In the genomic region with DNA sequence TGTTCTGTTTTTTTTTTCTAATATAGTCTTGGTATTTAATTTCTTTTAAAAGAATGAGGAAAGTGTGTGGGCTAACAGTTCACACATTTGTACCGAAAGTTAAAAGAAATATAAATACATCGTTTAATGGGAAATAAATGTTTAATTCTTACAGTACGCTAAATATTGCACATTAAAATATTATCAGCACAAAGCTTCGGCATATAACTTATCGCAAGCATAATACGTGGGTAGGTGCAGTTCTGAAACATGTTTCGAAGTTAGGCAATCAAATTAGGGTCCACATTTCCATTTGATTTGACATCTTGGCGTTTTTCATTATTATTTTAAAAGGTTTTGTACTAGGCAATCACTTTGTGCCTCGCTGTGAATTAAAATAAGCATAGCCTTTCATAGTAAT, we compare ENCODE assay signal across 15 cellular contexts. TPM values are rescaled to one million over a fixed set of nuclear protein-coding genes. Genes with fewer than 3 reads are reported as not detected.
A peak's percentile ranks its signal among the peaks of the same experiment; 100 is the strongest.
DNase-seq lines count a peak whose midpoint lies in the region; ATAC-seq and TF ChIP-seq lines count a peak whose summit lies in the region.
"Had no signal": no experiment of that assay in that cellular context is flagged by ENCODE, and none has a peak within 500 bp of the region (broad histone marks: within the 10 kb centered on the region; RNA-seq: fewer than 3 reads in every experiment).

No MANE protein-coding gene starts in this region.

- H3K9ac ChIP-seq in mammary epithelial cell (ENCODE audit: insufficient read depth, low read length), result no peak overlapping the region

- H3K36me3 ChIP-seq in right atrium auricular region, result no peaks in the 10 kb centered on the region
- no peaks in the 10 kb centered on the region for H3K36me3 ChIP-seq in mammary epithelial cell (ENCODE audit: insufficient read depth, low read length)
- no peaks in the 10 kb centered on the region for H3K36me3 ChIP-seq in uterus

- peak overlapping the region; percentile 51 to 98 (median 92) for H3K27ac Mint-ChIP-seq in naive B cell
- H3K27ac Mint-ChIP-seq: activated CD4-positive, alpha-beta memory T cell treated with anti-CD3 and anti-CD28 coated beads, Interleukin-2, amount 10 ng/mL, durations not matched to agents 7 days and 5 days; T-helper 1 cell treated with Interleukin-12 subunit alpha and Interleukin-12 subunit beta and Interleukin-4 antibody, amounts not matched to agents 30 μg/mL and 1 μg/mL, for 36 hours had no signal

- peaks cover 34 to 42% (median 40%) of the 10 kb centered on the region in 3 donors for H3K4me1 Mint-ChIP-seq in naive B cell

- H3K27me3 Mint-ChIP-seq in naive B cell, result no peaks in the 10 kb centered on the region
- H3K27me3 Mint-ChIP-seq: activated CD4-positive, alpha-beta memory T cell treated with anti-CD3 and anti-CD28 coated beads, Interleukin-2, amount 10 ng/mL, durations not matched to agents 7 days and 5 days had no signal

- no peak for DNase-seq in right atrium auricular region (ENCODE audit: low spot score)
- DNase-seq in Right ventricle myocardium superior, result no peak
- no peak for DNase-seq in mammary epithelial cell
- no peak for DNase-seq in naive B cell
- no peak for DNase-seq in uterus
- DNase-seq in GM10248 (ENCODE audit: extremely low spot score), result no peak
- DNase-seq: activated CD4-positive, alpha-beta memory T cell treated with anti-CD3 and anti-CD28 coated beads, Interleukin-2, amount 10 ng/mL, durations not matched to agents 7 days and 5 days; activated naive CD4-positive, alpha-beta T cell treated with anti-CD3 and anti-CD28 coated beads, Interleukin-2, amount 50 U/mL, for 16 hours; dermis blood vessel endothelial cell; DMS79 treated with DMSO at 0.1 percent for 48 hours; NCI-H2081 had no signal

- no peak overlapping the region for H2AFZ ChIP-seq in mammary epithelial cell (ENCODE audit: low read depth, low read length)

- H3K79me2 ChIP-seq in mammary epithelial cell (ENCODE audit: insufficient read depth, low read length), result peaks cover 76% of the 10 kb centered on the region

- POLR2A ChIA-PET in GM10248 (lab: Yijun Ruan, JAX), result no interaction called here

- H3K4me1 ChIP-seq in right atrium auricular region (peaks cover 0 to 81% of the 10 kb centered on the region in 2 donors), mammary epithelial cell (ENCODE audit: insufficient read depth, low read length) (peaks cover 31% of the 10 kb centered on the region), uterus (peaks cover 26% of the 10 kb centered on the region in 2 donors)

- dilution Hi-C loops in mammary epithelial cell (cut with HindIII; ENCODE audit: low sequenced_read_pairs), result loop anchor here (5.0 kb wide), 1 partner anchor 45 kb away; no protein-coding TSS in a partner anchor

- TF ChIP-seq POLR2A in uterus (IDR thresholded peaks at IDR 0.05), result no peak

- H4K20me1 ChIP-seq in mammary epithelial cell (ENCODE audit: insufficient read depth, low read length), result no peaks in the 10 kb centered on the region

- H3K27ac ChIP-seq in right atrium auricular region, result peak overlapping the region; percentile 69 to 88
- H3K27ac ChIP-seq in mammary epithelial cell (ENCODE audit: insufficient read depth, low read depth, low read length), result no peak overlapping the region
- H3K27ac ChIP-seq in uterus, result peak overlapping the region; percentile 86 to 94

- peak overlapping the region in 1 of 8 donors; percentile 79 for H3K4me3 Mint-ChIP-seq in naive B cell
- H3K4me3 Mint-ChIP-seq: activated CD4-positive, alpha-beta memory T cell treated with anti-CD3 and anti-CD28 coated beads, Interleukin-2, amount 10 ng/mL, durations not matched to agents 7 days and 5 days; T-helper 1 cell treated with Interleukin-12 subunit alpha and Interleukin-12 subunit beta and Interleukin-4 antibody, amounts not matched to agents 30 μg/mL and 1 μg/mL, for 36 hours had no signal

- 77% methylated on average over 9 of the region's 9 CpGs for WGBS in mammary epithelial cell (ENCODE audit: low coverage, missing lambda C conversion rate)

- peaks cover 11 to 12% of the 10 kb centered on the region in 2 donors for H3K36me3 Mint-ChIP-seq in naive B cell

- H3K9me3 Mint-ChIP-seq in naive B cell, result no peaks in the 10 kb centered on the region
- H3K9me3 Mint-ChIP-seq: T-helper 1 cell treated with Interleukin-12 subunit alpha and Interleukin-12 subunit beta and Interleukin-4 antibody, amounts not matched to agents 30 μg/mL and 1 μg/mL, for 36 hours had no signal

- H3K4me3 ChIP-seq in right atrium auricular region (no peak overlapping the region), mammary epithelial cell (replicated peaks in 1 of 3; ENCODE audit: insufficient read depth in 1 of 3, low read depth in 2 of 3, low read length in 3 of 3) (no peak overlapping the region), uterus (no peak overlapping the region)
- H3K4me3 ChIP-seq: lung had no signal

- in situ Hi-C loops in mammary epithelial cell (cut with MboI; ENCODE audit: low sequenced_read_pairs in 2 of 2), result no loop called here

- no peak for ATAC-seq in Right ventricle myocardium superior (ENCODE audit: poor library complexity)
- no peak for ATAC-seq in naive B cell (ENCODE audit: low read depth in 2 of 2)
- no peak for ATAC-seq in GM19023 (IDR thresholded peaks at IDR 0.05; ENCODE audit: unreplicated experiment)
- ATAC-seq in HG02763 (IDR thresholded peaks at IDR 0.05; ENCODE audit: unreplicated experiment), result no peak

- CTCF ChIA-PET in mammary epithelial cell (lab: Charles Lee; ENCODE audit: low non-redundant PET) (no interaction called here), GM10248 (lab: Yijun Ruan, JAX) (interaction anchor here (1.2 to 4.5 kb wide), 2 partner anchors 10 to 16 kb away, joined by 4 to 11 read pairs; no protein-coding TSS in a partner anchor)

- H3K4me2 ChIP-seq in mammary epithelial cell (ENCODE audit: insufficient read depth, low read depth, low read length), result peak overlapping the region; percentile 8

- no peaks in the 10 kb centered on the region for H3K27me3 ChIP-seq in right atrium auricular region
- no peaks in the 10 kb centered on the region for H3K27me3 ChIP-seq in mammary epithelial cell (ENCODE audit: insufficient read depth, low read length)
- H3K27me3 ChIP-seq in uterus, result no peaks in the 10 kb centered on the region

- H3K9me3 ChIP-seq in right atrium auricular region (no peaks in the 10 kb centered on the region), mammary epithelial cell (replicated peaks; ENCODE audit: insufficient read depth, low read length) (no peaks in the 10 kb centered on the region), uterus (no peaks in the 10 kb centered on the region)

- BruUV-seq in mammary epithelial cell (replicated peaks; lab: Mats Ljungman, UMichigan), result no TSS peak

- TF ChIP-seq CTCF in right atrium auricular region (IDR thresholded peaks at IDR 0.05) (no peak), mammary epithelial cell (conservative IDR thresholded peaks at IDR 0.05 in 1 of 2, IDR thresholded peaks at IDR 0.05 in 1 of 2; ENCODE audit: extremely low read depth in 1 of 2, insufficient read depth in 1 of 2, low read depth in 1 of 2, low read length in 2 of 2) (no peak), uterus (IDR thresholded peaks at IDR 0.05) (no peak), GM10248 (IDR thresholded peaks at IDR 0.05; ENCODE audit: control extremely low read depth, extremely low read depth, low read depth, missing control alignments) (no peak)

- intact Hi-C loops in Right ventricle myocardium superior (cut with DNase I), result loop anchor here (5.0 kb wide), 1 partner anchor 40 kb away; a partner anchor contains a TSS
- intact Hi-C loops in mammary epithelial cell (cut with micrococcal nuclease), result loop anchor here (5.0 kb wide), 1 partner anchor 1060 kb away; a partner anchor contains a TSS
- intact Hi-C loops in uterus (cut with DNase I; ENCODE audit: low total_unique reads), result no loop called here

RNA-seq across cellular contexts. Expression of a gene that starts 41.3 kb away (rescaled TPM):
- total RNA-seq in right atrium auricular region (10 to 100 TPM; 30.2 to 64.6 TPM), Right ventricle myocardium superior (23.0 TPM), mammary epithelial cell (10 to 100 TPM; 30.8 to 77.3 TPM), uterus (100 to 1,000 TPM in 3 of 4 donors, 10 to 100 TPM in 1; 79.3 to 144 (median 143) TPM)
- polyA plus RNA-seq in mammary epithelial cell (31.3 TPM), naive B cell (ENCODE audit: low read depth in 6 of 6) (10 to 100 TPM in 5 of 6 donors, 1 to 10 TPM in 1; 7.9 to 16.0 (median 13.8) TPM)
- polyA minus RNA-seq in mammary epithelial cell, result 46.0 TPM
